Comparison of ENCODE assay signal across 8 cellular contexts in genomic region chr10:124916585-124917167, GRCh38. TPM values are rescaled to one million over a fixed set of nuclear protein-coding genes. Genes with fewer than 3 reads are reported as not detected.
A peak's percentile ranks its signal among the peaks of the same experiment; 100 is the strongest.
DNase-seq lines count a peak whose midpoint lies in the region; ATAC-seq, FAIRE-seq and TF ChIP-seq lines count a peak whose summit lies in the region.

No MANE protein-coding gene starts in this region.

- peak overlapping the region; percentile 67 to 87 (median 77) for H3K4me3 ChIP-seq in upper lobe of left lung

- peak in 1 of 4 donors; percentile 38 for TF ChIP-seq EP300 in upper lobe of left lung (IDR thresholded peaks at IDR 0.05)

- H3K27ac ChIP-seq in upper lobe of left lung: peak overlapping the region; percentile 97 to 98 (median 98)

- intact Hi-C loops in left cardiac atrium (cut with DNase I): no loop called here
- intact Hi-C loops in posterior cingulate gyrus (cut with DNase I): loop anchor here (5.0 kb wide), 4 partner anchors 76 to 241 kb away; no protein-coding TSS in a partner anchor

- TF ChIP-seq POLR2A in GM12892 (IDR thresholded peaks at IDR 0.05; ENCODE audit: low read depth, low read length): peak; percentile 87
- peak in 3 of 4 donors; percentile 91 to 96 (median 95) for TF ChIP-seq POLR2A in upper lobe of left lung (IDR thresholded peaks at IDR 0.05)

- no peak for TF ChIP-seq CTCF in upper lobe of left lung (IDR thresholded peaks at IDR 0.05)

- DNase-seq in GM12892 (ENCODE audit: insufficient read length) (peak; percentile 98), NCI-H1417 treated with DMSO at 0.1 percent for 48 hours (lab: John Stamatoyannopoulos, UW) (peak; percentile 41), T follicular helper cell (ENCODE audit: low read depth) (peak; percentile 95), amniotic epithelial cell (ENCODE audit: low read depth) (peak; percentile 89), left cardiac atrium (peak; percentile 99), posterior cingulate gyrus (peak; percentile 95 to 99 (median 97)), upper lobe of left lung (peak; percentile 99 to 100)

- H3K36me3 ChIP-seq in upper lobe of left lung: no peaks in the 10 kb centered on the region

- no peaks in the 10 kb centered on the region for H3K9me3 ChIP-seq in upper lobe of left lung

- FAIRE-seq in GM12892 (lab: Jason Lieb, UNC): peak; percentile 94

- peak; percentile 98 for ATAC-seq in HG02798 (IDR thresholded peaks at IDR 0.05; ENCODE audit: poor library complexity, unreplicated experiment)
- ATAC-seq in left cardiac atrium: peak; percentile 98
- ATAC-seq in upper lobe of left lung (ENCODE audit: low FRiP score in 2 of 2): peak; percentile 98

- no peaks in the 10 kb centered on the region for H3K27me3 ChIP-seq in upper lobe of left lung

- H3K4me1 ChIP-seq in upper lobe of left lung: peaks cover 19 to 34% (median 21%) of the 10 kb centered on the region in 4 donors

- WGBS in upper lobe of left lung, 2 donors: 2% methylated on average over 9 to 28 of the region's 82 CpGs

RNA-seq across cellular contexts. Expression of gene ZRANB1, which starts 25.2 kb away (rescaled TPM):
- 8.4 TPM for polyA plus RNA-seq in GM12892 (2012; ENCODE audit: missing spikeins)
- 10 to 100 TPM; 22.9 to 25.7 TPM for total RNA-seq in left cardiac atrium
- 10 to 100 TPM; 14.6 to 35.4 (median 17.1) TPM for total RNA-seq in upper lobe of left lung

Comparison
In these comparisons a context has a peak if more than half of its experiments do, and no peak if none do; other contexts are left out.
1. Peak in every context shown above with its lines: DNase-seq, ATAC-seq, H3K4me3 ChIP-seq and H3K27ac ChIP-seq.
2. DNase-seq: peak in every context shown above with its lines; median percentile 100 in upper lobe of left lung; 99 in left cardiac atrium; 98 in GM12892; 97 in posterior cingulate gyrus; 95 in T follicular helper cell; 89 in amniotic epithelial cell; 41 in NCI-H1417 treated with DMSO at 0.1 percent for 48 hours.